In the genomic region with DNA sequence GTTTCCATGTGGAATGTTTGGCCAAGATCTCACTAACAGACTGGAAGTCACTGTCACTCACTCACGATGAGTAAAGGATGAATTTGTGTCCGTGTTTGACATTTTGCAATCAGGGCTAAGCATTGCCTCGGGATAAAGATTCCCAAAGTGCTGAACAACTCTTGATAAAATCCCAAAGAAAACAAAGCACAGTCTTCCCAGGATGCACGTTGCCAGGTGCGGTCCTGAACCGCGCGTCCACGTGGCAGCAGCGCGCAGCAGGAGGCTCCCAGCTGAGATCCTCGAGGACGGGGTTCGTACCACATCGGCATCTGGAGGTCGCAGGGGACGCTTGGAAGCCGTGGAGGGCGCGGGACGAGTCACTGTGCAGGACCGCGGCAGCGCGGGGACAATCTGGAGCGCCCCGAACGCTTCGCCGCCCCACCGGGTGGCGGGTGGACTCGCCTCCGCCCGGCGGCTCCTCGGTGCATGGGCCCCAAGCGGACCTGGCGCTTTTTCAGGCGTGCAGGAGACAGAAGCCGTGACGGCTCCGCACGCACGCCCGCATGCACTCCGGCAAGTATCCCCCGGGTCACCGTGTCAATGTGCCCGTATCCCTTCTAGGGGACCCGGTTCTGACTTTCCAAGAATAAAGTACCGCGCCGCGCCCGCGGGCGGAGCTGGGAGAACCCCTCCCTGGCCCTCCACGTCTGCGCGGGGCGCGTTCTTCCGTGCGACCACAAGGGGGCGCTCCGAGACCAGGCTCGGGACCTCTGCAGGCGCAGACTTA, we compare ENCODE assay signal across 1 cellular context.
A peak's percentile ranks its signal among the peaks of the same experiment; 100 is the strongest.
TF ChIP-seq lines count a peak whose summit lies in the region.

No MANE protein-coding gene starts in this region.

TF ChIP-seq in HepG2, 621 proteins besides CTCF, POLR2A, EP300 and RAD21 (continued from another document and continues in another):
- TF ChIP-seq, protein P1, sequence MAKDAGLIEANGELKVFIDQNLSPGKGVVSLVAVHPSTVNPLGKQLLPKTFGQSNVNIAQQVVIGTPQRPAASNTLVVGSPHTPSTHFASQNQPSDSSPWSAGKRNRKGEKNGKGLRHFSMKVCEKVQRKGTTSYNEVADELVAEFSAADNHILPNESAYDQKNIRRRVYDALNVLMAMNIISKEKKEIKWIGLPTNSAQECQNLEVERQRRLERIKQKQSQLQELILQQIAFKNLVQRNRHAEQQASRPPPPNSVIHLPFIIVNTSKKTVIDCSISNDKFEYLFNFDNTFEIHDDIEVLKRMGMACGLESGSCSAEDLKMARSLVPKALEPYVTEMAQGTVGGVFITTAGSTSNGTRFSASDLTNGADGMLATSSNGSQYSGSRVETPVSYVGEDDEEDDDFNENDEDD (CRISPR knock-in tag; IDR thresholded peaks at IDR 0.05; ENCODE audit: borderline replicate concordance), result peak; percentile 96
- no peak for TF ChIP-seq PAWR (CRISPR knock-in tag; IDR thresholded peaks at IDR 0.05; ENCODE audit: borderline replicate concordance)
- TF ChIP-seq ZC3H13 (CRISPR knock-in tag; IDR thresholded peaks at IDR 0.05), result peak; percentile 97
- no peak for TF ChIP-seq ZNF383 (CRISPR knock-in tag; IDR thresholded peaks at IDR 0.05; ENCODE audit: borderline replicate concordance)
- TF ChIP-seq RFX5 (IDR thresholded peaks at IDR 0.05; ENCODE audit: low read depth, low read length), result no peak
- TF ChIP-seq KLF13 (CRISPR knock-in tag; IDR thresholded peaks at IDR 0.05), result no peak; the same call in none of the 2 replicates
- no peak for TF ChIP-seq RCOR2 (CRISPR knock-in tag; IDR thresholded peaks at IDR 0.05)
- TF ChIP-seq, protein P2, sequence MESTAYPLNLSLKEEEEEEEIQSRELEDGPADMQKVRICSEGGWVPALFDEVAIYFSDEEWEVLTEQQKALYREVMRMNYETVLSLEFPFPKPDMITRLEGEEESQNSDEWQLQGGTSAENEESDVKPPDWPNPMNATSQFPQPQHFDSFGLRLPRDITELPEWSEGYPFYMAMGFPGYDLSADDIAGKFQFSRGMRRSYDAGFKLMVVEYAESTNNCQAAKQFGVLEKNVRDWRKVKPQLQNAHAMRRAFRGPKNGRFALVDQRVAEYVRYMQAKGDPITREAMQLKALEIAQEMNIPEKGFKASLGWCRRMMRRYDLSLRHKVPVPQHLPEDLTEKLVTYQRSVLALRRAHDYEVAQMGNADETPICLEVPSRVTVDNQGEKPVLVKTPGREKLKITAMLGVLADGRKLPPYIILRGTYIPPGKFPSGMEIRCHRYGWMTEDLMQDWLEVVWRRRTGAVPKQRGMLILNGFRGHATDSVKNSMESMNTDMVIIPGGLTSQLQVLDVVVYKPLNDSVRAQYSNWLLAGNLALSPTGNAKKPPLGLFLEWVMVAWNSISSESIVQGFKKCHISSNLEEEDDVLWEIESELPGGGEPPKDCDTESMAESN (CRISPR knock-in tag; conservative IDR thresholded peaks at IDR 0.05), result peak; percentile 71; the same call in 1 of the 2 replicates
- peak; percentile 71; the same call in 1 of the 2 replicates for TF ChIP-seq ZNF780A (CRISPR knock-in tag; IDR thresholded peaks at IDR 0.05)
- no peak for TF ChIP-seq ZKSCAN1 (IDR thresholded peaks at IDR 0.05; ENCODE audit: low read length)
- TF ChIP-seq ZKSCAN8 (CRISPR knock-in tag; IDR thresholded peaks at IDR 0.05; ENCODE audit: borderline replicate concordance), result no peak
- TF ChIP-seq MATR3 (CRISPR knock-in tag; IDR thresholded peaks at IDR 0.05), result no peak
- peak; percentile 19 for TF ChIP-seq SKI (IDR thresholded peaks at IDR 0.05; ENCODE audit: partially characterized antibody)
- no peak for TF ChIP-seq GATAD1 (CRISPR knock-in tag; IDR thresholded peaks at IDR 0.05)
- peak; percentile 82 for TF ChIP-seq ZFAT (CRISPR knock-in tag; conservative IDR thresholded peaks at IDR 0.05)
- no peak for TF ChIP-seq EHMT2 (IDR thresholded peaks at IDR 0.05; ENCODE audit: borderline replicate concordance, low read depth, low read length)
- TF ChIP-seq SIN3B (IDR thresholded peaks at IDR 0.05; ENCODE audit: low read length), result no peak
- peak; percentile 88 for TF ChIP-seq BCL6 (CRISPR knock-in tag; IDR thresholded peaks at IDR 0.05)
- 0 out of 2 replicates have a peak, but pooled peaks have one; percentile 90 for TF ChIP-seq ZNF432 (CRISPR knock-in tag; IDR thresholded peaks at IDR 0.05; ENCODE audit: borderline replicate concordance)
- TF ChIP-seq ZNF33B (CRISPR knock-in tag; IDR thresholded peaks at IDR 0.05), result peak; percentile 91
- TF ChIP-seq, protein P3, sequence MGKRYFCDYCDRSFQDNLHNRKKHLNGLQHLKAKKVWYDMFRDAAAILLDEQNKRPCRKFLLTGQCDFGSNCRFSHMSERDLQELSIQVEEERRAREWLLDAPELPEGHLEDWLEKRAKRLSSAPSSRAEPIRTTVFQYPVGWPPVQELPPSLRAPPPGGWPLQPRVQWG (CRISPR knock-in tag; IDR thresholded peaks at IDR 0.05; ENCODE audit: borderline replicate concordance, low read depth), result no peak
- TF ChIP-seq MIER3 (CRISPR knock-in tag; IDR thresholded peaks at IDR 0.05; ENCODE audit: borderline replicate concordance), result no peak
- no peak for TF ChIP-seq CENPX (CRISPR knock-in tag; IDR thresholded peaks at IDR 0.05)
- TF ChIP-seq, protein P4, sequence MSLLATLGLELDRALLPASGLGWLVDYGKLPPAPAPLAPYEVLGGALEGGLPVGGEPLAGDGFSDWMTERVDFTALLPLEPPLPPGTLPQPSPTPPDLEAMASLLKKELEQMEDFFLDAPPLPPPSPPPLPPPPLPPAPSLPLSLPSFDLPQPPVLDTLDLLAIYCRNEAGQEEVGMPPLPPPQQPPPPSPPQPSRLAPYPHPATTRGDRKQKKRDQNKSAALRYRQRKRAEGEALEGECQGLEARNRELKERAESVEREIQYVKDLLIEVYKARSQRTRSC (CRISPR knock-in tag; IDR thresholded peaks at IDR 0.05; ENCODE audit: low read depth), result peak; percentile 42; the same call in 1 of the 2 replicates
- peak; percentile 96 for TF ChIP-seq ZSCAN31 (CRISPR knock-in tag; IDR thresholded peaks at IDR 0.05; ENCODE audit: low read depth)
- TF ChIP-seq, protein P5, sequence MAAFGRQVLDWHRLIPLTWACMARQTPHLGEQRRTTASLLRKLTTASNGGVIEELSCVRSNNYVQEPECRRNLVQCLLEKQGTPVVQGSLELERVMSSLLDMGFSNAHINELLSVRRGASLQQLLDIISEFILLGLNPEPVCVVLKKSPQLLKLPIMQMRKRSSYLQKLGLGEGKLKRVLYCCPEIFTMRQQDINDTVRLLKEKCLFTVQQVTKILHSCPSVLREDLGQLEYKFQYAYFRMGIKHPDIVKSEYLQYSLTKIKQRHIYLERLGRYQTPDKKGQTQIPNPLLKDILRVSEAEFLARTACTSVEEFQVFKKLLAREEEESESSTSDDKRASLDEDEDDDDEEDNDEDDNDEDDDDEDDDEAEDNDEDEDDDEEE (CRISPR knock-in tag; IDR thresholded peaks at IDR 0.05), result peak; percentile 91
- peak; percentile 84; the same call in 1 of the 2 replicates for TF ChIP-seq STAT5B (CRISPR knock-in tag; IDR thresholded peaks at IDR 0.05)
- TF ChIP-seq ZNF724P (CRISPR knock-in tag; IDR thresholded peaks at IDR 0.05; ENCODE audit: borderline replicate concordance), result no peak; the same call in 1 of the 2 replicates
- no peak for TF ChIP-seq CBX2 (IDR thresholded peaks at IDR 0.05; ENCODE audit: low read depth, low read length)
- TF ChIP-seq CBX2 (CRISPR knock-in tag; IDR thresholded peaks at IDR 0.05; ENCODE audit: low read depth), result no peak
- no peak; the same call in 1 of the 2 replicates for TF ChIP-seq SNAPC2 (CRISPR knock-in tag; IDR thresholded peaks at IDR 0.05)
- no peak for TF ChIP-seq ZNF10 (CRISPR knock-in tag; IDR thresholded peaks at IDR 0.05; ENCODE audit: borderline replicate concordance, low read depth)
- TF ChIP-seq NFATC3 (CRISPR knock-in tag; IDR thresholded peaks at IDR 0.05), result peak; percentile 93; the same call in 1 of the 2 replicates
- TF ChIP-seq, protein P6, sequence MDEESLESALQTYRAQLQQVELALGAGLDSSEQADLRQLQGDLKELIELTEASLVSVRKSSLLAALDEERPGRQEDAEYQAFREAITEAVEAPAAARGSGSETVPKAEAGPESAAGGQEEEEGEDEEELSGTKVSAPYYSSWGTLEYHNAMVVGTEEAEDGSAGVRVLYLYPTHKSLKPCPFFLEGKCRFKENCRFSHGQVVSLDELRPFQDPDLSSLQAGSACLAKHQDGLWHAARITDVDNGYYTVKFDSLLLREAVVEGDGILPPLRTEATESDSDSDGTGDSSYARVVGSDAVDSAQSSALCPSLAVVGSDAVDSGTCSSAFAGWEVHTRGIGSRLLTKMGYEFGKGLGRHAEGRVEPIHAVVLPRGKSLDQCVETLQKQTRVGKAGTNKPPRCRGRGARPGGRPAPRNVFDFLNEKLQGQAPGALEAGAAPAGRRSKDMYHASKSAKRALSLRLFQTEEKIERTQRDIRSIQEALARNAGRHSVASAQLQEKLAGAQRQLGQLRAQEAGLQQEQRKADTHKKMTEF (CRISPR knock-in tag; IDR thresholded peaks at IDR 0.05), result peak; percentile 78; the same call in 1 of the 2 replicates
- peak; percentile 88 for TF ChIP-seq ARNT2 (CRISPR knock-in tag; IDR thresholded peaks at IDR 0.05; ENCODE audit: low read depth)
- TF ChIP-seq POLR2G (IDR thresholded peaks at IDR 0.05; ENCODE audit: low read depth, low read length), result peak; percentile 46; the same call in 1 of the 2 replicates
- TF ChIP-seq SRSF1 (optimal IDR thresholded peaks at IDR 0.05; ENCODE audit: low read depth, low read length), result no peak
- no peak; the same call in 1 of the 2 replicates for TF ChIP-seq CBX5 (CRISPR knock-in tag; IDR thresholded peaks at IDR 0.05; ENCODE audit: borderline replicate concordance)
- TF ChIP-seq RARG (CRISPR knock-in tag; IDR thresholded peaks at IDR 0.05; ENCODE audit: low read depth), result no peak
- peak; percentile 91 for TF ChIP-seq ZFP36L1 (CRISPR knock-in tag; IDR thresholded peaks at IDR 0.05)
- TF ChIP-seq HNRNPH1 (optimal IDR thresholded peaks at IDR 0.05; ENCODE audit: low read depth, low read length), result no peak
- TF ChIP-seq, protein P7, sequence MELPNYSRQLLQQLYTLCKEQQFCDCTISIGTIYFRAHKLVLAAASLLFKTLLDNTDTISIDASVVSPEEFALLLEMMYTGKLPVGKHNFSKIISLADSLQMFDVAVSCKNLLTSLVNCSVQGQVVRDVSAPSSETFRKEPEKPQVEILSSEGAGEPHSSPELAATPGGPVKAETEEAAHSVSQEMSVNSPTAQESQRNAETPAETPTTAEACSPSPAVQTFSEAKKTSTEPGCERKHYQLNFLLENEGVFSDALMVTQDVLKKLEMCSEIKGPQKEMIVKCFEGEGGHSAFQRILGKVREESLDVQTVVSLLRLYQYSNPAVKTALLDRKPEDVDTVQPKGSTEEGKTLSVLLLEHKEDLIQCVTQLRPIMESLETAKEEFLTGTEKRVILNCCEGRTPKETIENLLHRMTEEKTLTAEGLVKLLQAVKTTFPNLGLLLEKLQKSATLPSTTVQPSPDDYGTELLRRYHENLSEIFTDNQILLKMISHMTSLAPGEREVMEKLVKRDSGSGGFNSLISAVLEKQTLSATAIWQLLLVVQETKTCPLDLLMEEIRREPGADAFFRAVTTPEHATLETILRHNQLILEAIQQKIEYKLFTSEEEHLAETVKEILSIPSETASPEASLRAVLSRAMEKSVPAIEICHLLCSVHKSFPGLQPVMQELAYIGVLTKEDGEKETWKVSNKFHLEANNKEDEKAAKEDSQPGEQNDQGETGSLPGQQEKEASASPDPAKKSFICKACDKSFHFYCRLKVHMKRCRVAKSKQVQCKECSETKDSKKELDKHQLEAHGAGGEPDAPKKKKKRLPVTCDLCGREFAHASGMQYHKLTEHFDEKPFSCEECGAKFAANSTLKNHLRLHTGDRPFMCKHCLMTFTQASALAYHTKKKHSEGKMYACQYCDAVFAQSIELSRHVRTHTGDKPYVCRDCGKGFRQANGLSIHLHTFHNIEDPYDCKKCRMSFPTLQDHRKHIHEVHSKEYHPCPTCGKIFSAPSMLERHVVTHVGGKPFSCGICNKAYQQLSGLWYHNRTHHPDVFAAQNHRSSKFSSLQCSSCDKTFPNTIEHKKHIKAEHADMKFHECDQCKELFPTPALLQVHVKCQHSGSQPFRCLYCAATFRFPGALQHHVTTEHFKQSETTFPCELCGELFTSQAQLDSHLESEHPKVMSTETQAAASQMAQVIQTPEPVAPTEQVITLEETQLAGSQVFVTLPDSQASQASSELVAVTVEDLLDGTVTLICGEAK (IDR thresholded peaks at IDR 0.05), result no peak
- TF ChIP-seq, protein P7 (CRISPR knock-in tag; IDR thresholded peaks at IDR 0.05), result peak; percentile 92
- TF ChIP-seq, protein P8, sequence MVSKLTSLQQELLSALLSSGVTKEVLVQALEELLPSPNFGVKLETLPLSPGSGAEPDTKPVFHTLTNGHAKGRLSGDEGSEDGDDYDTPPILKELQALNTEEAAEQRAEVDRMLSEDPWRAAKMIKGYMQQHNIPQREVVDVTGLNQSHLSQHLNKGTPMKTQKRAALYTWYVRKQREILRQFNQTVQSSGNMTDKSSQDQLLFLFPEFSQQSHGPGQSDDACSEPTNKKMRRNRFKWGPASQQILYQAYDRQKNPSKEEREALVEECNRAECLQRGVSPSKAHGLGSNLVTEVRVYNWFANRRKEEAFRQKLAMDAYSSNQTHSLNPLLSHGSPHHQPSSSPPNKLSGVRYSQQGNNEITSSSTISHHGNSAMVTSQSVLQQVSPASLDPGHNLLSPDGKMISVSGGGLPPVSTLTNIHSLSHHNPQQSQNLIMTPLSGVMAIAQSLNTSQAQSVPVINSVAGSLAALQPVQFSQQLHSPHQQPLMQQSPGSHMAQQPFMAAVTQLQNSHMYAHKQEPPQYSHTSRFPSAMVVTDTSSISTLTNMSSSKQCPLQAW (CRISPR knock-in tag; IDR thresholded peaks at IDR 0.05), result no peak; the same call in 1 of the 2 replicates
- peak; percentile 58 for TF ChIP-seq RBM39 (IDR thresholded peaks at IDR 0.05; ENCODE audit: low read depth, low read length, poor library complexity, severe bottlenecking)
- peak; percentile 77 for TF ChIP-seq GABPB1 (CRISPR knock-in tag; IDR thresholded peaks at IDR 0.05)
